ENCODE assay signal across 11 cellular contexts in genomic region chr6:126040826-126041225, GRCh38. TPM values are rescaled to one million over a fixed set of nuclear protein-coding genes. Genes with fewer than 3 reads are reported as not detected.
DNase-seq lines count a peak whose midpoint lies in the region; ATAC-seq, FAIRE-seq and TF ChIP-seq lines count a peak whose summit lies in the region.
"Had no signal": no experiment of that assay in that cellular context is flagged by ENCODE, and none has a peak within 500 bp of the region (broad histone marks: within the 10 kb centered on the region; RNA-seq: fewer than 3 reads in every experiment).

No MANE protein-coding gene starts in this region.

- TF ChIP-seq RAD21 in GM12878 (IDR thresholded peaks at IDR 0.05; ENCODE audit: insufficient read depth, low read depth, low read length) (no peak), HepG2 (CRISPR knock-in tag; IDR thresholded peaks at IDR 0.05) (no peak)

- H3K4me2 ChIP-seq in GM12878 (ENCODE audit: control insufficient read depth, insufficient read depth) (no peak overlapping the region), HepG2 (ENCODE audit: low read depth, low read length) (no peak overlapping the region)

- 100% methylated on average over 1 of the region's 1 CpG for WGBS in GM12878 (ENCODE audit: insufficient coverage, insufficient replicate concordance, low lambda C conversion rate, missing lambda C conversion rate)
- WGBS in HepG2 (ENCODE audit: low lambda C conversion rate) = 91% methylated on average over 1 of the region's 1 CpG

- H3K27ac Mint-ChIP-seq in CD8-positive, alpha-beta memory T cell = peak overlapping the region in 1 of 8 donors; percentile 68
- H3K27ac Mint-ChIP-seq: activated naive CD8-positive, alpha-beta T cell treated with anti-CD3 and anti-CD28 coated beads, Interleukin-2, amount 10 ng/mL, durations not matched to agents 7 days and 5 days; CD4-positive, alpha-beta memory T cell had no signal

- in situ Hi-C loops in GM12878 (cut with MboI) = no loop called here
- in situ Hi-C loops in HepG2 (cut with HindIII; ENCODE audit: extremely low pct_ligation_motif_present, low pct_unique_long_range_greater_than_20kb) = loop anchor here (25.0 kb wide), 2 partner anchors 621 to 1071 kb away; partner anchors contain the start of gene RSPO3

- H3K9me3 ChIP-seq in GM12878 (replicated peaks; ENCODE audit: control insufficient read depth, insufficient read depth, low read length) = no peaks in the 10 kb centered on the region; the same call in 2 of the 3 replicates
- H3K9me3 ChIP-seq in HepG2 (ENCODE audit: low read length) = no peaks in the 10 kb centered on the region
- H3K9me3 ChIP-seq in CD8-positive, alpha-beta memory T cell (ENCODE audit: low read length) = no peaks in the 10 kb centered on the region
- no peaks in the 10 kb centered on the region for H3K9me3 ChIP-seq in BE2C

- H3K9ac ChIP-seq in GM12878 (ENCODE audit: control insufficient read depth, insufficient read depth, low read length) (no peak overlapping the region), HepG2 (ENCODE audit: insufficient read depth, low read depth, low read length) (no peak overlapping the region)

- H3K36me3 ChIP-seq in ACC112 (ENCODE audit: insufficient read depth, low read length) = no peaks in the 10 kb centered on the region
- H3K36me3 ChIP-seq in GM12878 (ENCODE audit: control insufficient read depth in 2 of 2, insufficient read depth in 2 of 2, low read length in 1 of 2) = peaks cover 1 to 12% of the 10 kb centered on the region in 2 experiments; a peak in 3 of 4 replicates
- H3K36me3 ChIP-seq in HepG2 (replicated peaks in 1 of 2; ENCODE audit: control insufficient read depth in 1 of 2, insufficient read depth in 2 of 2, low read length in 2 of 2) = peaks cover 9 to 70% of the 10 kb centered on the region in 2 experiments
- no peaks in the 10 kb centered on the region for H3K36me3 ChIP-seq in CD8-positive, alpha-beta memory T cell (ENCODE audit: insufficient read depth, low read length)
- H3K36me3 ChIP-seq in BE2C = peaks cover 18% of the 10 kb centered on the region

- BruUV-seq in GM12878 (replicated peaks; lab: Mats Ljungman, UMichigan) (no TSS peak), HepG2 (replicated peaks; lab: Mats Ljungman, UMichigan) (no TSS peak)

- peak overlapping the region; percentile 17 for H2AFZ ChIP-seq in ACC112 (ENCODE audit: low read length, unreplicated experiment)
- no peak overlapping the region for H2AFZ ChIP-seq in GM12878 (ENCODE audit: control insufficient read depth, low read depth, low read length)
- no peak overlapping the region for H2AFZ ChIP-seq in HepG2 (ENCODE audit: low read length)

- no peak for TF ChIP-seq POLR2A in GM12878 (IDR thresholded peaks at IDR 0.05; ENCODE audit: low read depth, low read length)
- no peak for TF ChIP-seq POLR2A in HepG2 (IDR thresholded peaks at IDR 0.05; ENCODE audit: insufficient read depth in 1 of 2, low read depth in 2 of 2, low read length in 2 of 2)

- RAD21 ChIA-PET in GM12878 (lab: Charles Lee; ENCODE audit: unreplicated experiment) = no interaction called here

- SMC1A ChIA-PET in GM12878 (lab: Charles Lee; ENCODE audit: uncharacterized antibody, unreplicated experiment) = no interaction called here

- no peaks in the 10 kb centered on the region for H3K27me3 Mint-ChIP-seq in CD8-positive, alpha-beta memory T cell
- H3K27me3 Mint-ChIP-seq: activated naive CD8-positive, alpha-beta T cell treated with anti-CD3 and anti-CD28 coated beads, Interleukin-2, amount 10 ng/mL, durations not matched to agents 7 days and 5 days; CD4-positive, alpha-beta memory T cell had no signal

- FAIRE-seq in GM12878 (lab: Jason Lieb, UNC) = peak; percentile 65
- FAIRE-seq in HepG2 (lab: Jason Lieb, UNC) = no peak

- peak overlapping the region; percentile 33; the same call in 1 of the 2 replicates for H3K4me3 ChIP-seq in ACC112 (ENCODE audit: low read depth, low read length)
- H3K4me3 ChIP-seq in GM12878 = no peak overlapping the region
- no peak overlapping the region for H3K4me3 ChIP-seq in HepG2 (replicated peaks in 1 of 3; ENCODE audit: insufficient read depth in 1 of 3, low read depth in 2 of 3, low read length in 3 of 3)
- H3K4me3 ChIP-seq in CD8-positive, alpha-beta memory T cell (ENCODE audit: low read length) = no peak overlapping the region
- no peak overlapping the region for H3K4me3 ChIP-seq in BE2C (ENCODE audit: low read depth, low read length)

- H3K36me3 Mint-ChIP-seq in CD8-positive, alpha-beta memory T cell = peaks cover 22 to 78% (median 42%) of the 10 kb centered on the region in 3 donors

- TF ChIP-seq EP300 in GM12878 (IDR thresholded peaks at IDR 0.05; ENCODE audit: borderline replicate concordance in 1 of 2, control insufficient read depth in 1 of 2, low read depth in 2 of 2, low read length in 2 of 2) (no peak), HepG2 (IDR thresholded peaks at IDR 0.05; ENCODE audit: low read depth in 2 of 2, low read length in 2 of 2) (0 out of 4 replicates have a peak, but pooled peaks of 1 of the 2 experiments have one; percentile 14), HepG2 (CRISPR knock-in tag; IDR thresholded peaks at IDR 0.05; ENCODE audit: borderline replicate concordance) (no peak)

- peaks cover 0 to 1% (median 0%) of the 10 kb centered on the region in 3 donors for H3K4me1 Mint-ChIP-seq in CD8-positive, alpha-beta memory T cell

- H3K4me1 ChIP-seq in ACC112 (ENCODE audit: control insufficient read depth, insufficient read depth, low read length, unreplicated experiment) (peaks cover 43% of the 10 kb centered on the region), GM12878 (ENCODE audit: control insufficient read depth, insufficient read depth, low read length) (no peaks in the 10 kb centered on the region), HepG2 (ENCODE audit: insufficient read depth, low read length) (peaks cover 7% of the 10 kb centered on the region; the same call in 1 of the 2 replicates), BE2C (0 out of 2 replicates have a peak, but pooled peaks cover 2% of the 10 kb centered on the region)
- H3K4me1 ChIP-seq in CD8-positive, alpha-beta memory T cell (ENCODE audit: insufficient read depth, low read length) = no peaks in the 10 kb centered on the region

- H3K27me3 ChIP-seq in ACC112 (ENCODE audit: insufficient read depth, low read length) (no peaks in the 10 kb centered on the region), GM12878 (replicated peaks in 1 of 2; ENCODE audit: control insufficient read depth in 2 of 2, insufficient read depth in 2 of 2, low read length in 1 of 2) (no peaks in the 10 kb centered on the region), HepG2 (ENCODE audit: control insufficient read depth in 1 of 2, insufficient read depth in 2 of 2, low read length in 2 of 2) (no peaks in the 10 kb centered on the region), BE2C (no peaks in the 10 kb centered on the region)
- no peaks in the 10 kb centered on the region for H3K27me3 ChIP-seq in CD8-positive, alpha-beta memory T cell (ENCODE audit: insufficient read depth, low read length, poor library complexity, severe bottlenecking)

- POLR2A ChIA-PET in GM12878 (lab: Charles Lee) = no interaction called here
- POLR2A ChIA-PET in HepG2 (lab: Yijun Ruan, JAX) = no interaction called here
- POLR2A ChIA-PET in CD8-positive, alpha-beta memory T cell (lab: Charles Lee) = no interaction called here

- H4K20me1 ChIP-seq in GM12878 (ENCODE audit: control insufficient read depth, insufficient read depth) (no peaks in the 10 kb centered on the region), HepG2 (ENCODE audit: insufficient read depth, low read length) (no peaks in the 10 kb centered on the region)

- peak overlapping the region; percentile 80 for H3K27ac ChIP-seq in ACC112 (ENCODE audit: low read depth, low read length)
- H3K27ac ChIP-seq in GM12878 (ENCODE audit: control insufficient read depth, insufficient read depth) = no peak overlapping the region
- H3K27ac ChIP-seq in HepG2 (ENCODE audit: extremely low read length, insufficient read depth, low read length) = no peak overlapping the region
- no peak overlapping the region for H3K27ac ChIP-seq in CD8-positive, alpha-beta memory T cell (ENCODE audit: low read depth, low read length)

- H3K4me3 Mint-ChIP-seq in CD8-positive, alpha-beta memory T cell = no peak overlapping the region
- H3K4me3 Mint-ChIP-seq: activated naive CD8-positive, alpha-beta T cell treated with anti-CD3 and anti-CD28 coated beads, Interleukin-2, amount 10 ng/mL, durations not matched to agents 7 days and 5 days; CD4-positive, alpha-beta memory T cell had no signal

- peaks cover 0 to 6% (median 3%) of the 10 kb centered on the region in 5 donors for H3K9me3 Mint-ChIP-seq in CD8-positive, alpha-beta memory T cell

- no peaks in the 10 kb centered on the region for H3K79me2 ChIP-seq in ACC112 (ENCODE audit: control insufficient read depth, insufficient read depth, low read length, unreplicated experiment)
- no peaks in the 10 kb centered on the region for H3K79me2 ChIP-seq in GM12878 (ENCODE audit: control insufficient read depth, insufficient read depth, low read length)
- H3K79me2 ChIP-seq in HepG2 (ENCODE audit: insufficient read depth, low read length) = no peaks in the 10 kb centered on the region

- DNase-seq in Kasumi-1 (lab: John Stamatoyannopoulos, UW) (peak; percentile 78 to 82), GM12878 (ENCODE audit: low read depth, low spot score) (no peak), HepG2 (ENCODE audit: low spot score) (peak; percentile 24), posterior cingulate gyrus (no peak), BE2C (no peak)
- no peak for DNase-seq in CD8-positive, alpha-beta memory T cell
- DNase-seq: activated naive CD8-positive, alpha-beta T cell treated with anti-CD3 and anti-CD28 coated beads, Interleukin-2, amount 10 ng/mL, durations not matched to agents 7 days and 5 days; CD4-positive, alpha-beta memory T cell; stimulated activated CD8-positive, alpha-beta memory T cell treated with anti-CD3 and anti-CD28 coated beads, Interleukin-4, amount 100 ng/mL, for 48 hours had no signal

- intact Hi-C loops in GM12878 (cut with micrococcal nuclease; ENCODE audit: unreplicated experiment) = no loop called here
- intact Hi-C loops in HepG2 (cut with micrococcal nuclease; ENCODE audit: unreplicated experiment) = no loop called here
- intact Hi-C loops in posterior cingulate gyrus (cut with DNase I) = no loop called here

- no peak for ATAC-seq in GM12878
- ATAC-seq in HepG2 = peak; percentile 43; the same call in 2 of the 3 replicates
- ATAC-seq in GM21576 (IDR thresholded peaks at IDR 0.05; ENCODE audit: unreplicated experiment) = no peak

- no peak for TF ChIP-seq CTCF in GM12878 (IDR thresholded peaks at IDR 0.05 in 2 of 3, conservative IDR thresholded peaks at IDR 0.05 in 1 of 3; ENCODE audit: control insufficient read depth in 2 of 3, extremely low read depth in 1 of 3, insufficient read depth in 1 of 3, low read depth in 3 of 3, low read length in 3 of 3)
- TF ChIP-seq CTCF in HepG2 (CRISPR knock-in tag; IDR thresholded peaks at IDR 0.05) = no peak
- TF ChIP-seq CTCF in BE2C (IDR thresholded peaks at IDR 0.05; ENCODE audit: low read depth, low read length) = no peak

- CTCF ChIA-PET in GM12878 (lab: Yijun Ruan, JAX) = no interaction called here
- CTCF ChIA-PET in HepG2 (lab: Yijun Ruan, JAX; ENCODE audit: low intra/inter-chr PET ratio, low total read pairs) = no interaction called here
- CTCF ChIA-PET in CD8-positive, alpha-beta memory T cell (lab: Charles Lee) = no interaction called here

RNA-seq across cellular contexts. Expression of gene TRMT11, which starts 54.5 kb away (rescaled TPM):
- total RNA-seq in GM12878 (2013; cell fraction: nucleolus; rRNA removed) = 322 and 332 TPM in 2 replicates
- total RNA-seq in GM12878 (2014; rRNA removed) (43.4 and 47.8 TPM in 2 replicates), GM12878 (2014; rRNA removed; fragmentation: Illumina TruSeq; extraction: Trizol) (44.4 and 47.8 TPM in 2 replicates), GM12878 (2021) (32.6 and 34.0 TPM in 2 replicates), HepG2 (2016; rRNA removed; fragmentation: Illumina TruSeq; extraction: Trizol) (66.0 and 81.9 TPM in 2 replicates)
- 11.7 TPM for polyA plus RNA-seq in GM12878 (2011; ENCODE audit: low read depth)
- polyA plus RNA-seq in GM12878 (2011; rRNA removed) (81.1 and 110 TPM in 2 replicates), GM12878 (2014; fragmentation: Illumina TruSeq; extraction: Trizol) (41.8 and 56.1 TPM in 2 replicates), GM12878 (2014; fragmentation: Nextera tagmentation; extraction: Ambion mirVana) (10 to 100 TPM; 56.8 to 72.4 TPM), GM12878 (2014; rRNA removed) (37.6 and 42.5 TPM in 2 replicates), GM12878 (2016; fragmentation: Nextera tagmentation; extraction: Ambion mirVana) (10 to 100 TPM; 42.2 to 44.0 TPM), HepG2 (2011; rRNA removed) (31.9 and 42.2 TPM in 2 replicates)
- polyA plus RNA-seq in GM12878 (2011; cell fraction: cytosol; rRNA removed) = 21.2 and 24.2 TPM in 2 replicates
- polyA plus RNA-seq in GM12878 (2011; cell fraction: nucleus; rRNA removed) = 134 and 171 TPM in 2 replicates
- 15.3 and 21.4 TPM in 2 replicates for polyA plus RNA-seq in GM12878 (2012)
- polyA minus RNA-seq in GM12878 (2011; rRNA and poly(A)+ RNA removed) = 69.6 and 104 TPM in 2 replicates
- 20.6 and 26.9 TPM in 2 replicates for polyA minus RNA-seq in GM12878 (2011; cell fraction: cytosol; rRNA and poly(A)+ RNA removed)
- polyA minus RNA-seq in GM12878 (2011; cell fraction: nucleus; rRNA and poly(A)+ RNA removed) = 141 and 174 TPM in 2 replicates
- 21.2 and 26.8 TPM in 2 replicates for total RNA-seq in HepG2 (2016; cell fraction: cytosol; rRNA removed; fragmentation: Illumina TruSeq; extraction: Trizol; ENCODE audit: low read depth)
- 67.4 and 74.9 TPM in 2 replicates for total RNA-seq in HepG2 (2016; cell fraction: insoluble cytoplasmic fraction; rRNA removed; fragmentation: Illumina TruSeq; extraction: Trizol)
- total RNA-seq in HepG2 (2016; cell fraction: membrane; rRNA removed; fragmentation: Illumina TruSeq; extraction: Trizol) = 20.1 and 28.0 TPM in 2 replicates
- 235 and 261 TPM in 2 replicates for total RNA-seq in HepG2 (2016; cell fraction: nucleus; rRNA removed; fragmentation: Illumina TruSeq; extraction: Trizol)
- polyA plus RNA-seq in HepG2 (2011; cell fraction: cytosol; rRNA removed) = 13.5 and 18.7 TPM in 2 replicates
- polyA plus RNA-seq in HepG2 (2011; cell fraction: nucleus; rRNA removed) = 53.6 and 65.0 TPM in 2 replicates
- polyA plus RNA-seq in HepG2 (2012) = 22.7 and 30.6 TPM in 2 replicates
- polyA plus RNA-seq in HepG2 (2016; cell fraction: cytosol; fragmentation: Illumina TruSeq; extraction: Trizol; ENCODE audit: low read depth) = 3.1 and 3.6 TPM in 2 replicates
- polyA plus RNA-seq in HepG2 (2016; cell fraction: insoluble cytoplasmic fraction; fragmentation: Illumina TruSeq; extraction: Trizol; ENCODE audit: low read depth) = 45.8 and 49.9 TPM in 2 replicates
- 6.0 and 6.4 TPM in 2 replicates for polyA plus RNA-seq in HepG2 (2016; cell fraction: membrane; fragmentation: Illumina TruSeq; extraction: Trizol; ENCODE audit: low read depth)
- 68.3 and 74.4 TPM in 2 replicates for polyA plus RNA-seq in HepG2 (2016; cell fraction: nucleus; fragmentation: Illumina TruSeq; extraction: Trizol; ENCODE audit: insufficient read depth, low read depth)
- polyA minus RNA-seq in HepG2 (2011; rRNA and poly(A)+ RNA removed; ENCODE audit: low replicate concordance) = 15.0 and 25.2 TPM in 2 replicates
- 13.2 and 16.8 TPM in 2 replicates for polyA minus RNA-seq in HepG2 (2011; cell fraction: cytosol; rRNA and poly(A)+ RNA removed)
- polyA minus RNA-seq in HepG2 (2011; cell fraction: nucleus; rRNA and poly(A)+ RNA removed) = 381 and 440 TPM in 2 replicates
- 10 to 100 TPM; 35.8 to 37.9 TPM for total RNA-seq in CD8-positive, alpha-beta memory T cell
- 14.8 TPM for polyA plus RNA-seq in CD8-positive, alpha-beta memory T cell
- polyA plus RNA-seq in BE2C (2012; ENCODE audit: insufficient read depth, insufficient read length, low read depth) = 19.5 TPM

Comparison
In these comparisons a context has a peak if more than half of its experiments do, and no peak if none do; other contexts are left out.
1. DNase-seq: peak in Kasumi-1 (2 of 2) and HepG2 (single experiment); none in GM12878 (single experiment), posterior cingulate gyrus (0 of 10), CD8-positive, alpha-beta memory T cell (0 of 5) and BE2C (single experiment).